Comparison of ENCODE assay signal across 29 cellular contexts in genomic region chr2:120986898-120987650, GRCh38.
"Had no signal": no experiment of that assay in that cellular context is flagged by ENCODE, and none has a peak within 500 bp of the region (broad histone marks: within the 10 kb centered on the region; RNA-seq: fewer than 3 reads in every experiment).

No MANE protein-coding gene starts in this region.

- H3K4me1 ChIP-seq: adrenal gland, body of pancreas, heart left ventricle, right lobe of liver, upper lobe of left lung had no signal

- H3K4me3 Mint-ChIP-seq: activated CD4-positive, alpha-beta memory T cell treated with anti-CD3 and anti-CD28 coated beads, Interleukin-2, amount 10 ng/mL, durations not matched to agents 7 days and 5 days; activated CD4-positive, alpha-beta T cell treated with anti-CD3 and anti-CD28 coated beads, Interleukin-2, amount 10 ng/mL, durations not matched to agents 7 days and 5 days; activated naive CD4-positive, alpha-beta T cell treated with anti-CD3 and anti-CD28 coated beads for 36 hours; activated naive CD8-positive, alpha-beta T cell treated with anti-CD3 and anti-CD28 coated beads for 36 hours; activated T-cell treated with anti-CD3 and anti-CD28 coated beads, Interleukin-2, amount 50 U/mL, for 4 hours; mesothelial cell of epicardium; neural crest cell; stimulated activated effector memory CD8-positive, alpha-beta T cell treated with anti-CD3 and anti-CD28 coated beads, Interleukin-12 subunit alpha, Interleukin-12 subunit beta, amount 100 ng/mL, for 72 hours; stimulated activated naive CD8-positive, alpha-beta T cell treated with anti-CD3 and anti-CD28 coated beads, Interleukin-15, Interleukin-2, amounts not matched to agents 100 ng/mL and 50 ng/mL, for 24 hours had no signal

- H3K27me3 Mint-ChIP-seq: activated CD4-positive, alpha-beta memory T cell treated with anti-CD3 and anti-CD28 coated beads, Interleukin-2, amount 10 ng/mL, durations not matched to agents 7 days and 5 days; activated CD4-positive, alpha-beta T cell treated with anti-CD3 and anti-CD28 coated beads, Interleukin-2, amount 10 ng/mL, durations not matched to agents 7 days and 5 days; activated naive CD8-positive, alpha-beta T cell treated with anti-CD3 and anti-CD28 coated beads for 36 hours; naive B cell; stimulated activated naive CD8-positive, alpha-beta T cell treated with anti-CD3 and anti-CD28 coated beads, Interleukin-15, Interleukin-2, amounts not matched to agents 100 ng/mL and 50 ng/mL, for 24 hours had no signal

- H3K36me3 ChIP-seq: right lobe of liver had no signal

- ATAC-seq: activated T-cell treated with anti-CD3 and anti-CD28 coated beads, Interleukin-2, amount 50 U/mL, for 4 hours; body of pancreas; heart left ventricle; left ventricle myocardium superior; right lobe of liver; stimulated activated effector memory CD8-positive, alpha-beta T cell treated with anti-CD3 and anti-CD28 coated beads, Interleukin-12 subunit alpha, Interleukin-12 subunit beta, amount 100 ng/mL, for 72 hours had no signal

- H3K4me3 ChIP-seq: adrenal gland, body of pancreas, coronary artery, dorsolateral prefrontal cortex, heart left ventricle, right lobe of liver, SK-N-MC, skin epidermis, upper lobe of left lung had no signal

- H3K27ac Mint-ChIP-seq: activated CD4-positive, alpha-beta memory T cell treated with anti-CD3 and anti-CD28 coated beads, Interleukin-2, amount 10 ng/mL, durations not matched to agents 7 days and 5 days; activated CD4-positive, alpha-beta T cell treated with anti-CD3 and anti-CD28 coated beads, Interleukin-2, amount 10 ng/mL, durations not matched to agents 7 days and 5 days; activated naive CD4-positive, alpha-beta T cell treated with anti-CD3 and anti-CD28 coated beads for 36 hours; activated naive CD8-positive, alpha-beta T cell treated with anti-CD3 and anti-CD28 coated beads for 36 hours; activated T-helper 2 cell treated with anti-CD3 and anti-CD28 coated beads, Interferon-gamma antibody, Interleukin-2, Interleukin-4, amounts not matched to agents 10 μg/mL and 5 μg/mL and 100 μg/mL, durations not matched to agents 14 hours and 24 hours and 36 hours; mesothelial cell of epicardium; naive B cell; stimulated activated effector memory CD8-positive, alpha-beta T cell treated with anti-CD3 and anti-CD28 coated beads, Interleukin-12 subunit alpha, Interleukin-12 subunit beta, amount 100 ng/mL, for 72 hours; stimulated activated naive CD8-positive, alpha-beta T cell treated with anti-CD3 and anti-CD28 coated beads, Interleukin-15, Interleukin-2, amounts not matched to agents 100 ng/mL and 50 ng/mL, for 24 hours had no signal

- H3K27me3 ChIP-seq: adrenal gland, body of pancreas, dorsolateral prefrontal cortex, heart left ventricle, right lobe of liver, upper lobe of left lung had no signal

- FAIRE-seq: islet of Langerhans had no signal

- DNase-seq: activated CD4-positive, alpha-beta memory T cell treated with anti-CD3 and anti-CD28 coated beads, Interleukin-2, amount 10 ng/mL, durations not matched to agents 7 days and 5 days; activated CD4-positive, alpha-beta T cell treated with anti-CD3 and anti-CD28 coated beads, Interleukin-2, amount 10 ng/mL, durations not matched to agents 7 days and 5 days; activated CD4-positive, CD25-positive, alpha-beta regulatory T cell treated with anti-CD3 and anti-CD28 coated beads, Interleukin-2, amount 50 U/mL, for 72 hours; activated CD8-positive, alpha-beta memory T cell treated with anti-CD3 and anti-CD28 coated beads, Interleukin-2, amount 50 U/mL, for 48 hours; activated naive CD4-positive, alpha-beta T cell treated with anti-CD3 and anti-CD28 coated beads for 36 hours; activated naive CD8-positive, alpha-beta T cell treated with anti-CD3 and anti-CD28 coated beads for 36 hours; activated T-cell treated with anti-CD3 and anti-CD28 coated beads, Interleukin-2, amount 50 U/mL, for 4 hours; cerebellar nuclear complex; effector memory CD4-positive, alpha-beta T cell; heart left ventricle; left ventricle myocardium superior; naive B cell; stimulated activated CD4-positive, alpha-beta T cell treated with anti-CD3 and anti-CD28 coated beads, Interleukin-4, amount 100 ng/mL, for 24 hours; substantia nigra; T-helper 2 cell had no signal

- H3K36me3 Mint-ChIP-seq: activated naive CD8-positive, alpha-beta T cell treated with anti-CD3 and anti-CD28 coated beads for 36 hours; naive B cell; stimulated activated effector memory CD8-positive, alpha-beta T cell treated with anti-CD3 and anti-CD28 coated beads, Interleukin-12 subunit alpha, Interleukin-12 subunit beta, amount 100 ng/mL, for 72 hours had no signal

- H3K4me1 Mint-ChIP-seq: activated CD4-positive, alpha-beta memory T cell treated with anti-CD3 and anti-CD28 coated beads, Interleukin-2, amount 10 ng/mL, durations not matched to agents 7 days and 5 days; activated CD4-positive, alpha-beta T cell treated with anti-CD3 and anti-CD28 coated beads, Interleukin-2, amount 10 ng/mL, durations not matched to agents 7 days and 5 days; activated naive CD8-positive, alpha-beta T cell treated with anti-CD3 and anti-CD28 coated beads for 36 hours; mesothelial cell of epicardium; naive B cell; neural crest cell; stimulated activated effector memory CD8-positive, alpha-beta T cell treated with anti-CD3 and anti-CD28 coated beads, Interleukin-12 subunit alpha, Interleukin-12 subunit beta, amount 100 ng/mL, for 72 hours had no signal

- H3K9me3 Mint-ChIP-seq: activated CD4-positive, alpha-beta T cell treated with anti-CD3 and anti-CD28 coated beads, Interleukin-2, amount 10 ng/mL, durations not matched to agents 7 days and 5 days; activated naive CD4-positive, alpha-beta T cell treated with anti-CD3 and anti-CD28 coated beads for 36 hours; activated naive CD8-positive, alpha-beta T cell treated with anti-CD3 and anti-CD28 coated beads for 36 hours; activated T-cell treated with anti-CD3 and anti-CD28 coated beads, Interleukin-2, amount 50 U/mL, for 4 hours; activated T-helper 2 cell treated with anti-CD3 and anti-CD28 coated beads, Interferon-gamma antibody, Interleukin-2, Interleukin-4, amounts not matched to agents 10 μg/mL and 5 μg/mL and 100 μg/mL, durations not matched to agents 14 hours and 24 hours and 36 hours; mesothelial cell of epicardium; neural crest cell; stimulated activated effector memory CD8-positive, alpha-beta T cell treated with anti-CD3 and anti-CD28 coated beads, Interleukin-12 subunit alpha, Interleukin-12 subunit beta, amount 100 ng/mL, for 72 hours; stimulated activated naive CD8-positive, alpha-beta T cell treated with anti-CD3 and anti-CD28 coated beads, Interleukin-15, Interleukin-2, amounts not matched to agents 100 ng/mL and 50 ng/mL, for 24 hours had no signal

- H3K27ac ChIP-seq: adrenal gland, body of pancreas, coronary artery, dorsolateral prefrontal cortex, heart left ventricle, right lobe of liver, SK-N-MC, skin epidermis, upper lobe of left lung had no signal

- H3K9me3 ChIP-seq: adrenal gland, body of pancreas, heart left ventricle, right lobe of liver, upper lobe of left lung had no signal
